In genomic region chr19:2540646-2541454, GRCh38 we compare ENCODE assay signal across 8 cellular contexts.
DNase-seq lines count a peak whose midpoint lies in the region; ATAC-seq and TF ChIP-seq lines count a peak whose summit lies in the region.

No MANE protein-coding gene starts in this region.

- H3K36me3 Mint-ChIP-seq in CD4-positive, alpha-beta memory T cell: no peaks in the 10 kb centered on the region

- H3K27me3 ChIP-seq in BLaER1: no peaks in the 10 kb centered on the region
- H3K27me3 ChIP-seq in SJCRH30: no peaks in the 10 kb centered on the region
- H3K27me3 ChIP-seq in CD4-positive, alpha-beta memory T cell (ENCODE audit: insufficient read depth, low read length): no peaks in the 10 kb centered on the region

- no peak overlapping the region for H3K4me3 Mint-ChIP-seq in CD4-positive, alpha-beta memory T cell

- H3K27ac ChIP-seq in BLaER1 (0 out of 2 replicates have a peak overlapping the region, but pooled peaks have one; percentile 31), SJCRH30 (peak overlapping the region; percentile 73)
- H3K27ac ChIP-seq in CD4-positive, alpha-beta memory T cell (ENCODE audit: low read depth, low read length): no peak overlapping the region

- H4K20me1 ChIP-seq in BLaER1: peaks cover 53% of the 10 kb centered on the region

- peak overlapping the region; percentile 26 for H3K4me2 ChIP-seq in BLaER1

- H3K4me1 ChIP-seq in BLaER1: peaks cover 76% of the 10 kb centered on the region
- peaks cover 27% of the 10 kb centered on the region for H3K4me1 ChIP-seq in SJCRH30
- H3K4me1 ChIP-seq in CD4-positive, alpha-beta memory T cell (ENCODE audit: insufficient read depth, low read length): peaks cover 27% of the 10 kb centered on the region

- TF ChIP-seq CTCF in fibroblast of villous mesenchyme (IDR thresholded peaks at IDR 0.05; ENCODE audit: insufficient read depth, low read depth, low read length) (peak; percentile 33), omental fat pad (IDR thresholded peaks at IDR 0.05) (no peak)

- POLR2A ChIA-PET in CD4-positive, alpha-beta memory T cell (lab: Charles Lee; ENCODE audit: partially characterized antibody): interaction anchor here (2.5 to 8.2 kb wide), 2 partner anchors 12 to 63 kb away, joined by 12 to 119 read pairs; partner anchors contain the start of gene GADD45B

- DNase-seq in SJCRH30: peak; percentile 88 to 95
- DNase-seq in fibroblast of villous mesenchyme (ENCODE audit: low read depth): peak; percentile 96
- DNase-seq in omental fat pad (ENCODE audit: low spot score): no peak
- DNase-seq in CD4-positive, alpha-beta memory T cell: no peak
- no peak for DNase-seq in stimulated activated CD4-positive, alpha-beta T cell treated with anti-CD3 and anti-CD28 coated beads, Interleukin-2, amount 100 ng/mL, for 48 hours
- DNase-seq in NCI-H146 (lab: John Stamatoyannopoulos, UW): no peak

- H3K9me3 ChIP-seq in BLaER1 (no peaks in the 10 kb centered on the region), SJCRH30 (replicated peaks) (no peaks in the 10 kb centered on the region)
- H3K9me3 ChIP-seq in CD4-positive, alpha-beta memory T cell (ENCODE audit: control insufficient read depth in 1 of 2, low read length in 2 of 2): no peaks in the 10 kb centered on the region

- peak; percentile 77 for ATAC-seq in omental fat pad (ENCODE audit: low FRiP score)
- ATAC-seq in GM18867 (IDR thresholded peaks at IDR 0.05; ENCODE audit: unreplicated experiment): no peak

- CTCF ChIA-PET in CD4-positive, alpha-beta memory T cell (lab: Charles Lee; ENCODE audit: partially characterized antibody): interaction anchor here (1.2 kb wide), 1 partner anchor 67 kb away, joined by 3 read pairs; no protein-coding TSS in a partner anchor

- H3K4me3 ChIP-seq in BLaER1: no peak overlapping the region
- no peak overlapping the region for H3K4me3 ChIP-seq in SJCRH30
- H3K4me3 ChIP-seq in fibroblast of villous mesenchyme (ENCODE audit: low read depth, low read length): peak overlapping the region; percentile 38
- H3K4me3 ChIP-seq in CD4-positive, alpha-beta memory T cell (ENCODE audit: low read length in 2 of 2): no peak overlapping the region

- peaks cover 5 to 28% (median 19%) of the 10 kb centered on the region in 4 donors for H3K4me1 Mint-ChIP-seq in CD4-positive, alpha-beta memory T cell

- no peaks in the 10 kb centered on the region for H3K9me3 Mint-ChIP-seq in CD4-positive, alpha-beta memory T cell

- H3K27ac Mint-ChIP-seq in CD4-positive, alpha-beta memory T cell: no peak overlapping the region

- H3K27me3 Mint-ChIP-seq in CD4-positive, alpha-beta memory T cell: no peaks in the 10 kb centered on the region

- peaks cover 28% of the 10 kb centered on the region for H3K36me3 ChIP-seq in BLaER1
- H3K36me3 ChIP-seq in SJCRH30: no peaks in the 10 kb centered on the region
- H3K36me3 ChIP-seq in CD4-positive, alpha-beta memory T cell (ENCODE audit: insufficient read depth, low read length): no peaks in the 10 kb centered on the region

- no peak overlapping the region for H3K9ac ChIP-seq in BLaER1

- intact Hi-C loops in CD4-positive, alpha-beta memory T cell (cut with micrococcal nuclease): no loop called here

Comparison
In these comparisons a context has a peak if more than half of its experiments do, and no peak if none do; other contexts are left out.
1. DNase-seq: peak in SJCRH30 (2 of 2) and fibroblast of villous mesenchyme (single experiment); none in omental fat pad (single experiment), CD4-positive, alpha-beta memory T cell (0 of 5), stimulated activated CD4-positive, alpha-beta T cell treated with anti-CD3 and anti-CD28 coated beads, Interleukin-2, amount 100 ng/mL, for 48 hours (0 of 2) and NCI-H146 (single experiment).